ENCODE assay signal across 24 cellular contexts in the genomic region with DNA sequence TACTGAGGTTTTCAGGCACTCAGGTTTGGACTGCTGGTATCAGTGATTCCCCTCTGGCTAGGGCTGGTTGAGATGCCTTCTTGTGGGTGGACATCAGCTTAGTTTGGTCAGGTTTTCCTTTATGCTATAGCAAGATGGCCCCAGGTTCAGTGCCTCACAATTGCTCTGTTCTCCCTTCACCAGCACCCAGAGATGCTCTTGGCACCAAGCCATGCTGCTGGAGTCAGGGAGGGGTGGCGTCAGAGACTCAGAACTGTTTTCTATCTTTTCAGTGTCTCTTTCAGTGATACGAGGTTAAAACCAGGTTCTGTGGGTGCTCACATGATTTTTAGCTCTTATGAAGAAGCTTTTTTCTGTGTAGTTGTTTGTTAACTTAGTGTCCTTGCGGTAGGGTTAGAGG.
DNase-seq lines count a peak whose midpoint lies in the region; TF ChIP-seq lines count a peak whose summit lies in the region.
"Had no signal": no experiment of that assay in that cellular context is flagged by ENCODE, and none has a peak within 500 bp of the region (broad histone marks: within the 10 kb centered on the region; RNA-seq: fewer than 3 reads in every experiment).

No MANE protein-coding gene starts in this region.

- TF ChIP-seq POLR2A in spleen (IDR thresholded peaks at IDR 0.05), result no peak

- H3K36me3 ChIP-seq in BE2C, result no peaks in the 10 kb centered on the region
- H3K36me3 ChIP-seq in spleen, result no peaks in the 10 kb centered on the region
- H3K36me3 ChIP-seq: BLaER1 had no signal

- no peaks in the 10 kb centered on the region for H3K79me1 ChIP-seq in H9 (ENCODE audit: insufficient read depth, low read depth, low read length, poor library complexity, severe bottlenecking)

- H3K4me1 ChIP-seq in BE2C (no peaks in the 10 kb centered on the region), H9 (ENCODE audit: insufficient read depth, low read length) (no peaks in the 10 kb centered on the region), spleen (no peaks in the 10 kb centered on the region)
- H3K4me1 ChIP-seq: A549, BLaER1 had no signal

- H2BK5ac ChIP-seq in H9 (ENCODE audit: insufficient read length, low read length), result no peak overlapping the region

- H3K9me3 ChIP-seq in BE2C (no peaks in the 10 kb centered on the region), H9 (ENCODE audit: control insufficient read depth, low read depth, low read length) (no peaks in the 10 kb centered on the region), spleen (peaks cover 0 to 28% (median 14%) of the 10 kb centered on the region in 8 donors)
- H3K9me3 ChIP-seq: A549, BLaER1 had no signal

- H3K4me3 ChIP-seq in BE2C (ENCODE audit: low read depth, low read length), result no peak overlapping the region
- no peak overlapping the region for H3K4me3 ChIP-seq in spleen
- H3K4me3 ChIP-seq: A549, BLaER1, GM12878 had no signal

- H2BK12ac ChIP-seq in H9 (ENCODE audit: insufficient read length, low read depth, low read length), result no peak overlapping the region

- H3T11ph ChIP-seq in H9 (ENCODE audit: low read length), result no peak overlapping the region

- no peak overlapping the region for H3K14ac ChIP-seq in H9 (ENCODE audit: insufficient read depth, low read length)

- H4K20me1 ChIP-seq in H9 (ENCODE audit: control insufficient read depth, insufficient read depth, insufficient read length), result no peaks in the 10 kb centered on the region
- H4K20me1 ChIP-seq: BLaER1 had no signal

- H3K27me3 Mint-ChIP-seq in H9 (ENCODE audit: low read depth), result no peaks in the 10 kb centered on the region
- H3K27me3 Mint-ChIP-seq: B cell; CD4-positive, alpha-beta memory T cell; CD4-positive, CD25-positive, alpha-beta regulatory T cell; CD8-positive, alpha-beta memory T cell had no signal

- no peak overlapping the region for H4K5ac ChIP-seq in H9 (ENCODE audit: insufficient read length, low read depth, low read length)

- H2BK20ac ChIP-seq in H9 (ENCODE audit: low read depth, low read length, poor library complexity, severe bottlenecking), result no peak overlapping the region

- no peak overlapping the region for H2BK120ac ChIP-seq in H9 (ENCODE audit: low read depth, low read length, poor library complexity, severe bottlenecking)

- H3K27me3 ChIP-seq in BE2C (no peaks in the 10 kb centered on the region), H9 (ENCODE audit: insufficient read depth, low read length) (no peaks in the 10 kb centered on the region), spleen (replicated peaks in 1 of 7) (no peaks in the 10 kb centered on the region)
- H3K27me3 ChIP-seq: BLaER1 had no signal

- no peak overlapping the region for H4K8ac ChIP-seq in H9 (replicated peaks; ENCODE audit: insufficient read length, low read depth, low read length)

- H3K27ac ChIP-seq in H9 (ENCODE audit: insufficient read length, low read depth, low read length) (no peak overlapping the region), spleen (no peak overlapping the region)
- H3K27ac ChIP-seq: 22Rv1, A549, BLaER1 had no signal

- H3K36me3 Mint-ChIP-seq in H9 (ENCODE audit: insufficient read depth in 1 of 3, low read depth in 3 of 3), result peaks cover 6 to 24% (median 15%) of the 10 kb centered on the region in 3 experiments
- H3K36me3 Mint-ChIP-seq: CD14-positive monocyte; CD4-positive, alpha-beta memory T cell; CD4-positive, CD25-positive, alpha-beta regulatory T cell had no signal

- no peak overlapping the region for H2AFZ ChIP-seq in H9 (ENCODE audit: low read length)

- peak; percentile 20 for DNase-seq in BE2C
- DNase-seq in H9, result no peak
- peak; percentile 16 for DNase-seq in spleen
- no peak for DNase-seq in foreskin melanocyte
- no peak for DNase-seq in activated effector memory CD4-positive, alpha-beta T cell treated with anti-CD3 and anti-CD28 coated beads, Interleukin-2, amount 50 U/mL, for 16 hours
- DNase-seq: AML-193; C1 segment of cervical spinal cord; CD4-positive, alpha-beta memory T cell; CD4-positive, CD25-positive, alpha-beta regulatory T cell; CD8-positive, alpha-beta memory T cell; COR-L47; DMS 273 treated with DMSO at 0.1 percent for 48 hours; DMS153; DMS53; DMS79; DND-41; EL; GDM1 had no signal

- intact Hi-C loops in spleen (cut with DNase I; ENCODE audit: low total_unique reads), result no loop called here

- no peak overlapping the region for H3K23ac ChIP-seq in H9 (ENCODE audit: insufficient read length, low read depth, low read length)

- WGBS in H9 (ENCODE audit: extremely low coverage, insufficient read length, low lambda C conversion rate), result no CpG with 5 or more reads among the region's 3 CpGs
- WGBS in spleen, 5 donors, result 81 to 85% (median 85%) methylated on average over 3 of the region's 3 CpGs

- H3K4me2 ChIP-seq in H9 (ENCODE audit: insufficient read depth, insufficient read length, low read length), result no peak overlapping the region
- H3K4me2 ChIP-seq: A549, BLaER1 had no signal

- peaks cover 9 to 18% of the 10 kb centered on the region in 2 experiments; a peak in 4 of 5 replicates for H3K9me3 Mint-ChIP-seq in H9

- TF ChIP-seq CTCF in BE2C (IDR thresholded peaks at IDR 0.05; ENCODE audit: low read depth, low read length) (no peak), H9 (conservative IDR thresholded peaks at IDR 0.05) (no peak), spleen (IDR thresholded peaks at IDR 0.05 in 8 of 11, conservative IDR thresholded peaks at IDR 0.05 in 3 of 11) (no peak)

- H3K4ac ChIP-seq in H9 (ENCODE audit: low read depth, low read length), result no peak overlapping the region

- no peak overlapping the region for H3K56ac ChIP-seq in H9 (ENCODE audit: insufficient read length, low read depth, low read length)

- no peak overlapping the region for H3K9ac ChIP-seq in H9 (ENCODE audit: extremely low read depth, insufficient read length, low read length)
- H3K9ac ChIP-seq: BLaER1 had no signal

- peaks cover 3% of the 10 kb centered on the region; the same call in 1 of the 2 replicates for H3K79me2 ChIP-seq in H9 (ENCODE audit: insufficient read depth, low read length)

- H3K18ac ChIP-seq in H9 (ENCODE audit: insufficient read length, low read depth, low read length), result no peak overlapping the region

- H2BK15ac ChIP-seq in H9 (ENCODE audit: low read depth, low read length), result no peak overlapping the region

- H4K91ac ChIP-seq in H9 (ENCODE audit: insufficient read length, low read depth, low read length), result no peak overlapping the region

- H3K4me3 Mint-ChIP-seq in H9, result no peak overlapping the region
- H3K4me3 Mint-ChIP-seq: B cell; CD14-positive monocyte; CD4-positive, alpha-beta memory T cell; CD4-positive, CD25-positive, alpha-beta regulatory T cell; CD8-positive, alpha-beta memory T cell had no signal

- H3K23me2 ChIP-seq in H9 (ENCODE audit: insufficient read length, low read depth, low read length, poor library complexity, severe bottlenecking), result no peaks in the 10 kb centered on the region

- H3K4me1 Mint-ChIP-seq in H9, result no peaks in the 10 kb centered on the region
- H3K4me1 Mint-ChIP-seq: B cell; CD14-positive monocyte; CD4-positive, alpha-beta memory T cell; CD4-positive, CD25-positive, alpha-beta regulatory T cell; CD8-positive, alpha-beta memory T cell had no signal

- H3K27ac Mint-ChIP-seq in H9, result peak overlapping the region in 2 of 3 experiments; percentile 24 to 31; a peak in 2 of 7 replicates
- H3K27ac Mint-ChIP-seq: B cell; CD14-positive monocyte; CD4-positive, alpha-beta memory T cell; CD4-positive, CD25-positive, alpha-beta regulatory T cell; CD8-positive, alpha-beta memory T cell had no signal

- H2AK5ac ChIP-seq in H9 (ENCODE audit: insufficient read length, low read length), result no peak overlapping the region

Comparison
In these comparisons a context has a peak if more than half of its experiments do, and no peak if none do; other contexts are left out.
1. DNase-seq: peak in BE2C (single experiment) and spleen (single experiment); none in H9 (single experiment), foreskin melanocyte (single experiment) and activated effector memory CD4-positive, alpha-beta T cell treated with anti-CD3 and anti-CD28 coated beads, Interleukin-2, amount 50 U/mL, for 16 hours (single experiment).